Comparison of ENCODE assay signal across 3 cellular contexts in the genomic region with DNA sequence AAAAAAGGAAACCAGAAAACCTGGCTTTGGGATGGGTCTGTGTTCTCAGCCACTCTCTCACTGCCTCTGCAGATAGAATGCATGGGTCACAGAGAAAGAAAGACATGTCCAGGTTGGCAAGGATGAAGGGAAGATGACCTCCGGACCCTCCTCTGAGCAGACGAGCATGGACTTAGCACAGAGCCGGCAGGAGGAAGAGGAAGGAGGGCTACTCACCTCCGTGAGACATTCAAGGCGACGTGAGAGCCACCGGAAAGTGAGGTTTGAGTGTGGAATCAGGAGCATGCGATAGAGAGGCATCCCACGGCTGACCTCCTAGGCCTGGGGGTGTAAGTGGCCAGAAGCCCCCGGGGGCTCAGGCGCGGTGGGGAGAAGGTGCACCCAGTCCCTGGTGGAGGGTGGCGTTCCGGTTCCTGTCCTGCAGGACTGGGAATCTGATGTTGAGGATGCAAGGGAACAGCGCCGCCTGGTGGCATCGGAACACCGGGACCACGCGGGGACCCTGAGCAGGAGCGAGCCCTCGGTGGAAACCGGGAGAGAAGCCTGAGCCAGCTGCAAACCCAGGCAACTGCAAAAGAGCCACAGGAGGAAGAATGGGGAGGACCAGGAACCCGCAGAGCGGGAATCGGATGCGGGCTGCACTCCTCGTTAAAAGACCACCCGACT. TPM values are rescaled to one million over a fixed set of nuclear protein-coding genes. Genes with fewer than 3 reads are reported as not detected.
"Had no signal": no experiment of that assay in that cellular context is flagged by ENCODE, and none has a peak within 500 bp of the region (broad histone marks: within the 10 kb centered on the region; RNA-seq: fewer than 3 reads in every experiment).

No MANE protein-coding gene starts in this region.

RNA-seq across cellular contexts. Expression of a gene that starts 37.8 kb away (rescaled TPM):
- total RNA-seq: T-helper 1 cell treated with Interleukin-12 subunit alpha and Interleukin-12 subunit beta and Interleukin-4 antibody, amounts not matched to agents 30 ng/mL and 1 ng/mL, for 36 hours had no signal
- polyA plus RNA-seq: SK-N-SH had no signal

RNA-seq across cellular contexts. Expression of a gene that starts 50.2 kb away (rescaled TPM):
- total RNA-seq: activated CD8-positive, alpha-beta T cell treated with anti-CD3 and anti-CD28 coated beads, Interleukin-2, amount 10 ng/mL, durations not matched to agents 7 days and 5 days; T-helper 1 cell treated with Interleukin-12 subunit alpha and Interleukin-12 subunit beta and Interleukin-4 antibody, amounts not matched to agents 30 ng/mL and 1 ng/mL, for 36 hours had no signal
- polyA plus RNA-seq: SK-N-SH had no signal
